ENCODE assay signal across 8 cellular contexts in genomic region chr6:1313755-1314503, GRCh38. TPM values are rescaled to one million over a fixed set of nuclear protein-coding genes. Genes with fewer than 3 reads are reported as not detected.
DNase-seq lines count a peak whose midpoint lies in the region; ATAC-seq and TF ChIP-seq lines count a peak whose summit lies in the region.

No MANE protein-coding gene starts in this region.

- H3K9me3 ChIP-seq in cardiac muscle cell (ENCODE audit: low read depth) (no peaks in the 10 kb centered on the region), right atrium auricular region (no peaks in the 10 kb centered on the region), transverse colon (no peaks in the 10 kb centered on the region), MM.1S (replicated peaks; ENCODE audit: insufficient read depth, low read length) (no peaks in the 10 kb centered on the region)
- no peaks in the 10 kb centered on the region for H3K9me3 ChIP-seq in CD4-positive, alpha-beta T cell (ENCODE audit: control insufficient read depth, low read length)

- H3K9me2 ChIP-seq in MM.1S (replicated peaks; ENCODE audit: insufficient read depth, low read length): no peaks in the 10 kb centered on the region

- no peak for ATAC-seq in GM18858 (IDR thresholded peaks at IDR 0.05; ENCODE audit: unreplicated experiment)
- no peak for ATAC-seq in CD4-positive, alpha-beta T cell (ENCODE audit: poor library complexity)

- no peaks in the 10 kb centered on the region; the same call in 1 of the 2 replicates for H3F3A ChIP-seq in MM.1S (ENCODE audit: insufficient read depth, low read length)

- H2AFZ ChIP-seq in MM.1S (ENCODE audit: low read length): no peak overlapping the region

- TF ChIP-seq CTCF in cardiac muscle cell (IDR thresholded peaks at IDR 0.05; ENCODE audit: low read depth, low read length) (peak; percentile 21), right atrium auricular region (IDR thresholded peaks at IDR 0.05) (peak in 1 of 2 donors; percentile 35), transverse colon (IDR thresholded peaks at IDR 0.05) (peak in 4 of 5 experiments; percentile 29 to 49 (median 42)), MM.1S (IDR thresholded peaks at IDR 0.05; ENCODE audit: low read length) (no peak)
- no peak for TF ChIP-seq CTCF in CD4-positive, alpha-beta T cell (IDR thresholded peaks at IDR 0.05)

- no peak overlapping the region for H3K9ac ChIP-seq in MM.1S (ENCODE audit: low read length)

- H3K4me1 ChIP-seq in cardiac muscle cell (ENCODE audit: low read depth) (peaks cover 4% of the 10 kb centered on the region), right atrium auricular region (peaks cover 0 to 35% of the 10 kb centered on the region in 2 donors), transverse colon (peaks cover 0 to 45% (median 35%) of the 10 kb centered on the region in 4 donors), MM.1S (ENCODE audit: low read length) (no peaks in the 10 kb centered on the region)

- in situ Hi-C loops in transverse colon (cut with MboI; ENCODE audit: low pct_ligation_motif_present in 1 of 4, low pct_unique_long_range_greater_than_20kb in 1 of 4, low sequenced_read_pairs in 3 of 4): no loop called here

- DNase-seq in cardiac muscle cell (ENCODE audit: low read depth in 1 of 2, low spot score in 1 of 2) (peak in 1 of 2 donors; percentile 56), right atrium auricular region (ENCODE audit: low spot score) (no peak), iPS-NIHi11 (ENCODE audit: low spot score) (peak; percentile 89), transverse colon (peak; percentile 63), MM.1S (no peak)
- DNase-seq in activated CD4-positive, alpha-beta memory T cell treated with anti-CD3 and anti-CD28 coated beads, Interleukin-2, amount 10 ng/mL, durations not matched to agents 7 days and 5 days: no peak
- no peak for DNase-seq in CD4-positive, alpha-beta T cell

- H3K27me3 Mint-ChIP-seq in activated CD4-positive, alpha-beta memory T cell treated with anti-CD3 and anti-CD28 coated beads, Interleukin-2, amount 10 ng/mL, durations not matched to agents 7 days and 5 days: peaks cover 56% of the 10 kb centered on the region
- H3K27me3 Mint-ChIP-seq in CD4-positive, alpha-beta T cell: peaks cover 65% of the 10 kb centered on the region

- H3K4me3 ChIP-seq in cardiac muscle cell: no peak overlapping the region
- no peak overlapping the region for H3K4me3 ChIP-seq in right atrium auricular region
- peak overlapping the region in 2 of 4 donors; percentile 11 to 34 for H3K4me3 ChIP-seq in transverse colon
- no peak overlapping the region for H3K4me3 ChIP-seq in MM.1S (ENCODE audit: low read length)

- POLR2A ChIA-PET in activated CD4-positive, alpha-beta memory T cell treated with anti-CD3 and anti-CD28 coated beads, Interleukin-2, amount 10 ng/mL, durations not matched to agents 7 days and 5 days (lab: Charles Lee): no interaction called here
- POLR2A ChIA-PET in CD4-positive, alpha-beta T cell (lab: Charles Lee): no interaction called here

- no peak for TF ChIP-seq POLR2A in transverse colon (IDR thresholded peaks at IDR 0.05)

- H3K9me3 Mint-ChIP-seq in activated CD4-positive, alpha-beta memory T cell treated with anti-CD3 and anti-CD28 coated beads, Interleukin-2, amount 10 ng/mL, durations not matched to agents 7 days and 5 days: no peaks in the 10 kb centered on the region
- H3K9me3 Mint-ChIP-seq in CD4-positive, alpha-beta T cell: no peaks in the 10 kb centered on the region

- 23 to 35% methylated on average over 7 to 32 of the region's 46 CpGs for WGBS in transverse colon (ENCODE audit: low coverage in 1 of 2), 2 donors

- intact Hi-C loops in transverse colon (cut with DNase I; ENCODE audit: low total_unique reads): no loop called here
- intact Hi-C loops in CD4-positive, alpha-beta T cell (cut with DNase I, micrococcal nuclease): no loop called here

- H3K27ac Mint-ChIP-seq in activated CD4-positive, alpha-beta memory T cell treated with anti-CD3 and anti-CD28 coated beads, Interleukin-2, amount 10 ng/mL, durations not matched to agents 7 days and 5 days: peak overlapping the region; percentile 70
- no peak overlapping the region for H3K27ac Mint-ChIP-seq in CD4-positive, alpha-beta T cell

- no peaks in the 10 kb centered on the region for H3K36me3 ChIP-seq in cardiac muscle cell
- H3K36me3 ChIP-seq in right atrium auricular region: no peaks in the 10 kb centered on the region
- no peaks in the 10 kb centered on the region for H3K36me3 ChIP-seq in transverse colon
- no peaks in the 10 kb centered on the region for H3K36me3 ChIP-seq in MM.1S (replicated peaks; ENCODE audit: insufficient read depth, low read length)

- no peak overlapping the region for H3K4me2 ChIP-seq in MM.1S (ENCODE audit: low read depth, low read length)

- H3K79me2 ChIP-seq in MM.1S (ENCODE audit: low read length): no peaks in the 10 kb centered on the region

- H3K4me3 Mint-ChIP-seq in activated CD4-positive, alpha-beta memory T cell treated with anti-CD3 and anti-CD28 coated beads, Interleukin-2, amount 10 ng/mL, durations not matched to agents 7 days and 5 days: peak overlapping the region; percentile 51
- no peak overlapping the region for H3K4me3 Mint-ChIP-seq in CD4-positive, alpha-beta T cell

- peaks cover 9% of the 10 kb centered on the region for H3K36me3 Mint-ChIP-seq in activated CD4-positive, alpha-beta memory T cell treated with anti-CD3 and anti-CD28 coated beads, Interleukin-2, amount 10 ng/mL, durations not matched to agents 7 days and 5 days (ENCODE audit: low read depth)
- no peaks in the 10 kb centered on the region for H3K36me3 Mint-ChIP-seq in CD4-positive, alpha-beta T cell (ENCODE audit: low read depth)

- no peak overlapping the region for H3K27ac ChIP-seq in cardiac muscle cell
- H3K27ac ChIP-seq in right atrium auricular region: no peak overlapping the region
- no peak overlapping the region for H3K27ac ChIP-seq in transverse colon
- H3K27ac ChIP-seq in MM.1S (ENCODE audit: low read length): no peak overlapping the region
- no peak overlapping the region for H3K27ac ChIP-seq in CD4-positive, alpha-beta T cell (ENCODE audit: low read depth, low read length)

- TF ChIP-seq EP300 in transverse colon (IDR thresholded peaks at IDR 0.05; ENCODE audit: low read depth): no peak

- peaks cover 26% of the 10 kb centered on the region for H3K4me1 Mint-ChIP-seq in activated CD4-positive, alpha-beta memory T cell treated with anti-CD3 and anti-CD28 coated beads, Interleukin-2, amount 10 ng/mL, durations not matched to agents 7 days and 5 days
- H3K4me1 Mint-ChIP-seq in CD4-positive, alpha-beta T cell (ENCODE audit: low read depth): peaks cover 33% of the 10 kb centered on the region

- H3K27me3 ChIP-seq in cardiac muscle cell (peaks cover 90% of the 10 kb centered on the region), right atrium auricular region (peaks cover 19 to 20% of the 10 kb centered on the region in 2 donors), transverse colon (peaks cover 77% of the 10 kb centered on the region), MM.1S (replicated peaks; ENCODE audit: insufficient read depth, low read length) (peaks cover 36% of the 10 kb centered on the region)
- peaks cover 59% of the 10 kb centered on the region for H3K27me3 ChIP-seq in CD4-positive, alpha-beta T cell (ENCODE audit: control insufficient read depth, insufficient read depth, low read length)

- CTCF ChIA-PET in activated CD4-positive, alpha-beta memory T cell treated with anti-CD3 and anti-CD28 coated beads, Interleukin-2, amount 10 ng/mL, durations not matched to agents 7 days and 5 days (lab: Charles Lee): no interaction called here
- CTCF ChIA-PET in CD4-positive, alpha-beta T cell (lab: Charles Lee): no interaction called here

- no peaks in the 10 kb centered on the region for H4K20me1 ChIP-seq in MM.1S (ENCODE audit: insufficient read depth, low read length)

RNA-seq across cellular contexts. Expression of gene FOXQ1, which starts 2.0 kb away (rescaled TPM):
- total RNA-seq in cardiac muscle cell (not detected in 2 replicates), right atrium auricular region (not detected), transverse colon (1 to 10 TPM in 1 of 4 donors, not detected in 3; 1.6 TPM)
- not detected in 2 replicates for polyA plus RNA-seq in cardiac muscle cell
- not detected for total RNA-seq in activated CD4-positive, alpha-beta memory T cell treated with anti-CD3 and anti-CD28 coated beads, Interleukin-2, amount 10 ng/mL, durations not matched to agents 7 days and 5 days
- not detected for total RNA-seq in CD4-positive, alpha-beta T cell

Comparison
In these comparisons a context has a peak if more than half of its experiments do, and no peak if none do; other contexts are left out.
1. DNase-seq: peak in iPS-NIHi11 (single experiment) and transverse colon (single experiment); none in right atrium auricular region (single experiment), activated CD4-positive, alpha-beta memory T cell treated with anti-CD3 and anti-CD28 coated beads, Interleukin-2, amount 10 ng/mL, durations not matched to agents 7 days and 5 days (single experiment), MM.1S (single experiment) and CD4-positive, alpha-beta T cell (0 of 10).
2. CTCF ChIP-seq: peak in cardiac muscle cell (single experiment) and transverse colon (4 of 5); none in MM.1S (single experiment) and CD4-positive, alpha-beta T cell (single experiment).